In genomic region chr19:532578-533484, GRCh38 we compare ENCODE assay signal across 8 cellular contexts. TPM values are rescaled to one million over a fixed set of nuclear protein-coding genes. Genes with fewer than 3 reads are reported as not detected.
DNase-seq lines count a peak whose midpoint lies in the region; ATAC-seq, FAIRE-seq and TF ChIP-seq lines count a peak whose summit lies in the region.

No MANE protein-coding gene starts in this region.

- H3K27me3 ChIP-seq in muscle layer of colon (ENCODE audit: control insufficient read depth in 1 of 2, insufficient read depth in 2 of 2, low read length in 2 of 2) (no peaks in the 10 kb centered on the region), upper lobe of left lung (no peaks in the 10 kb centered on the region)

- peak overlapping the region; percentile 99 for H3K27ac ChIP-seq in muscle layer of colon (ENCODE audit: low read depth, low read length)
- H3K27ac ChIP-seq in upper lobe of left lung = peak overlapping the region; percentile 79 to 97 (median 90)

- H3K27ac Mint-ChIP-seq in activated T-helper 17 cell treated with anti-CD3 and anti-CD28 coated beads, Interleukin-2, amount 50 U/mL, for 72 hours = peak overlapping the region; percentile 85

- peak; percentile 69 for FAIRE-seq in GM12891 (lab: Jason Lieb, UNC)

- H3K4me1 ChIP-seq in muscle layer of colon (ENCODE audit: insufficient read depth, low read length) = peaks cover 28% of the 10 kb centered on the region
- H3K4me1 ChIP-seq in upper lobe of left lung = peaks cover 25 to 47% (median 32%) of the 10 kb centered on the region in 4 donors

- no peaks in the 10 kb centered on the region for H3K9me3 Mint-ChIP-seq in activated T-helper 17 cell treated with anti-CD3 and anti-CD28 coated beads, Interleukin-2, amount 50 U/mL, for 72 hours

- WGBS in upper lobe of left lung, 2 donors = 0 to 2% methylated on average over 7 to 54 of the region's 54 CpGs

- no peak for TF ChIP-seq EP300 in upper lobe of left lung (IDR thresholded peaks at IDR 0.05)

- no peaks in the 10 kb centered on the region for H3K27me3 Mint-ChIP-seq in activated T-helper 17 cell treated with anti-CD3 and anti-CD28 coated beads, Interleukin-2, amount 50 U/mL, for 72 hours

- H3K9me3 ChIP-seq in muscle layer of colon (ENCODE audit: low read length) (no peaks in the 10 kb centered on the region), upper lobe of left lung (no peaks in the 10 kb centered on the region)

- TF ChIP-seq CTCF in upper lobe of left lung (IDR thresholded peaks at IDR 0.05) = peak; percentile 24 to 58 (median 40)

- peak; percentile 31 for ATAC-seq in activated T-helper 17 cell treated with anti-CD3 and anti-CD28 coated beads, Interleukin-2, amount 50 U/mL, for 72 hours (replicated peaks)
- peak; percentile 31 to 55 for ATAC-seq in upper lobe of left lung (ENCODE audit: low FRiP score in 2 of 2)

- DNase-seq in AG08396 (ENCODE audit: low spot score) (peak; percentile 82), GM12891 (ENCODE audit: insufficient read length, low spot score) (no peak), NCI-H2196 treated with DMSO at 0.1 percent for 48 hours (lab: John Stamatoyannopoulos, UW; ENCODE audit: unreplicated experiment) (peak; percentile 36), fibroblast of peridontal ligament (ENCODE audit: extremely low read depth) (peak; percentile 69), upper lobe of left lung (peak; percentile 65 to 91), iPS-NIHi11 (ENCODE audit: low spot score) (no peak)

- peaks cover 25% of the 10 kb centered on the region for H3K36me3 ChIP-seq in muscle layer of colon (ENCODE audit: insufficient read depth, low read length)
- peaks cover 9 to 29% (median 18%) of the 10 kb centered on the region in 4 donors for H3K36me3 ChIP-seq in upper lobe of left lung

- peak overlapping the region; percentile 64 to 92 for H3K4me3 ChIP-seq in muscle layer of colon (ENCODE audit: low read depth in 1 of 2, low read length in 2 of 2)
- H3K4me3 ChIP-seq in upper lobe of left lung = peak overlapping the region; percentile 73 to 100 (median 100)

- no peaks in the 10 kb centered on the region for H3K4me1 Mint-ChIP-seq in activated T-helper 17 cell treated with anti-CD3 and anti-CD28 coated beads, Interleukin-2, amount 50 U/mL, for 72 hours

- H3K9ac ChIP-seq in muscle layer of colon (ENCODE audit: low read length) = peak overlapping the region; percentile 46

- peak overlapping the region; percentile 86 for H3K4me3 Mint-ChIP-seq in activated T-helper 17 cell treated with anti-CD3 and anti-CD28 coated beads, Interleukin-2, amount 50 U/mL, for 72 hours

- TF ChIP-seq POLR2A in GM12891 (IDR thresholded peaks at IDR 0.05; ENCODE audit: low read depth, low read length) (no peak), upper lobe of left lung (IDR thresholded peaks at IDR 0.05) (peak in 1 of 4 donors; percentile 13)

- peaks cover 3% of the 10 kb centered on the region for H3K36me3 Mint-ChIP-seq in activated T-helper 17 cell treated with anti-CD3 and anti-CD28 coated beads, Interleukin-2, amount 50 U/mL, for 72 hours (ENCODE audit: low read depth)

TF ChIP-seq in GM12891, 5 proteins besides CTCF, POLR2A, EP300 and RAD21:
- no peak for TF ChIP-seq POLR2AphosphoS5 (IDR thresholded peaks at IDR 0.05; ENCODE audit: low read depth, low read length)
- TF ChIP-seq SPI1 (IDR thresholded peaks at IDR 0.05; ENCODE audit: low read depth, low read length) = no peak
- no peak for TF ChIP-seq POU2F2 (IDR thresholded peaks at IDR 0.05; ENCODE audit: low read depth, low read length)
- no peak for TF ChIP-seq TAF1 (IDR thresholded peaks at IDR 0.05; ENCODE audit: low read depth, low read length)
- TF ChIP-seq PAX5 (IDR thresholded peaks at IDR 0.05; ENCODE audit: insufficient read depth, low read length, severe bottlenecking) = no peak

RNA-seq across cellular contexts. Expression of gene CDC34, which starts 1.3 kb away (rescaled TPM):
- polyA plus RNA-seq in GM12891 (2012; ENCODE audit: low read depth, missing spikeins) = 23.2 TPM
- total RNA-seq in activated T-helper 17 cell treated with anti-CD3 and anti-CD28 coated beads, Interleukin-2, amount 50 U/mL, for 72 hours = 10 to 100 TPM; 31.4 to 44.5 TPM
- 100 to 1,000 TPM in 1 of 6 donors, 10 to 100 TPM in 5; 42.7 to 140 (median 52.4) TPM for total RNA-seq in upper lobe of left lung

RNA-seq across cellular contexts. Expression of gene GZMM, which starts 11.0 kb away (rescaled TPM):
- polyA plus RNA-seq in GM12891 (2012; ENCODE audit: low read depth, missing spikeins) = 0.42 TPM
- 10 to 100 TPM; 30.5 to 31.3 TPM for total RNA-seq in activated T-helper 17 cell treated with anti-CD3 and anti-CD28 coated beads, Interleukin-2, amount 50 U/mL, for 72 hours
- total RNA-seq in upper lobe of left lung = 1 to 10 TPM in 4 of 6 donors, not detected in 2; 2.3 to 6.1 (median 3.8) TPM

RNA-seq across cellular contexts. Expression of gene TPGS1, which starts 25.5 kb away (rescaled TPM):
- polyA plus RNA-seq in GM12891 (2012; ENCODE audit: low read depth, missing spikeins) = 5.4 TPM
- 10 to 100 TPM in 1 of 2 donors, 1 to 10 TPM in 1; 6.3 to 14.1 TPM for total RNA-seq in activated T-helper 17 cell treated with anti-CD3 and anti-CD28 coated beads, Interleukin-2, amount 50 U/mL, for 72 hours
- total RNA-seq in upper lobe of left lung = 10 to 100 TPM; 30.9 to 67.1 (median 40.1) TPM

RNA-seq across cellular contexts. Expression of gene MADCAM1, which starts 36.5 kb away (rescaled TPM):
- polyA plus RNA-seq in GM12891 (2012; ENCODE audit: low read depth, missing spikeins) = 0.68 TPM
- total RNA-seq in activated T-helper 17 cell treated with anti-CD3 and anti-CD28 coated beads, Interleukin-2, amount 50 U/mL, for 72 hours = under 1 TPM in 1 of 2 donors, not detected in 1; 0.29 TPM
- 1 to 10 TPM in 2 of 6 donors, under 1 TPM in 2, not detected in 2; 0.63 to 3.1 (median 1.1) TPM for total RNA-seq in upper lobe of left lung

RNA-seq across cellular contexts. Expression of gene BSG, which starts 39.6 kb away (rescaled TPM):
- 184 TPM for polyA plus RNA-seq in GM12891 (2012; ENCODE audit: low read depth, missing spikeins)
- total RNA-seq in activated T-helper 17 cell treated with anti-CD3 and anti-CD28 coated beads, Interleukin-2, amount 50 U/mL, for 72 hours = 100 to 1,000 TPM; 170 to 244 TPM
- 100 to 1,000 TPM; 222 to 429 (median 387) TPM for total RNA-seq in upper lobe of left lung

Comparison
In these comparisons a context has a peak if more than half of its experiments do, and no peak if none do; other contexts are left out.
1. DNase-seq: peak in AG08396 (single experiment), NCI-H2196 treated with DMSO at 0.1 percent for 48 hours (single experiment), fibroblast of peridontal ligament (single experiment) and upper lobe of left lung (2 of 2); none in GM12891 (single experiment) and iPS-NIHi11 (single experiment).
2. RNA of gene GZMM, which starts 11.0 kb away (total RNA-seq): 30.5 to 31.3 TPM in activated T-helper 17 cell treated with anti-CD3 and anti-CD28 coated beads, Interleukin-2, amount 50 U/mL, for 72 hours; 2.3 to 6.1 TPM in upper lobe of left lung; every median in the first group is over 4 times any median in the second.